In the genomic region with DNA sequence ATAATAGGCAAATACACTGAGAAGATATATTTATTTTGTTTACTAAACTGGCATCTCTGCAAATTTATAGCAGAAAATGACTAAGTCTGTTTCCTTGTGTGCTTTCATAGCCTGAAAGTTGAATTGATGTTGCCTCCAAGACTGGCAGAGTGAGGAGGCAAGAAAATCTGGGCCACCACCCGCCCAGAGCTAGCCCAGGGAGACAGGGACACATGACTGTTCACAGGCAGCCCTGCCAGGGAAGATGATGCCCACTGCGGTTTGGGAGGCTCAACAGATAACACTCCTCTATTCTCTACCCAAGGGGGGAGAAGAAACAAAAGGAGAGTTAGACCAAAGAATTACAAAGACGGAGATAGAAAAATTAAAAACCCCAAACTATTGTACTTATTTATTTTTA, we compare ENCODE assay signal across 34 cellular contexts. TPM values are rescaled to one million over a fixed set of nuclear protein-coding genes. Genes with fewer than 3 reads are reported as not detected.
"Had no signal": no experiment of that assay in that cellular context is flagged by ENCODE, and none has a peak within 500 bp of the region (broad histone marks: within the 10 kb centered on the region; RNA-seq: fewer than 3 reads in every experiment).

No MANE protein-coding gene starts in this region.

- H3K9me3 ChIP-seq: neutrophil, pancreas, psoas muscle, right lobe of liver, spleen, suprapubic skin, testis, tibial artery, transverse colon, upper lobe of left lung, vagina had no signal

- H3K27me3 ChIP-seq: neutrophil, pancreas, right lobe of liver, spleen, suprapubic skin, testis, tibial artery, transverse colon, upper lobe of left lung, vagina had no signal

- ATAC-seq: naive thymus-derived CD8-positive, alpha-beta T cell; natural killer cell treated with Interleukin-12 subunit alpha and Interleukin-12 subunit beta and Interleukin-15 and Interleukin-18, amount 100 ng/mL, for 72 hours; pancreas; psoas muscle; right cardiac atrium; right lobe of liver; stimulated activated memory B cell treated with anti-CD40 and anti-IgM and Interleukin-4, amounts not matched to agents 10 μg/mL and 1 μg/mL and 100 μg/mL, for 72 hours; stimulated activated naive CD8-positive, alpha-beta T cell treated with anti-CD3 and anti-CD28 coated beads, Interleukin-15, amount 100 ng/mL, for 72 hours; stimulated activated naive CD8-positive, alpha-beta T cell treated with anti-CD3 and anti-CD28 coated beads, Interleukin-15, Interleukin-2, amounts not matched to agents 100 U/mL and 50 U/mL, for 24 hours had no signal

- H3K36me3 ChIP-seq: neutrophil, pancreas, right lobe of liver, spleen, suprapubic skin, tibial artery, transverse colon, upper lobe of left lung, vagina had no signal

- H3K27ac ChIP-seq: neutrophil, pancreas, psoas muscle, right lobe of liver, skin epidermis, spleen, suprapubic skin, testis, tibial artery, transverse colon, upper lobe of left lung, vagina had no signal

- H3K36me3 Mint-ChIP-seq: naive B cell; naive thymus-derived CD8-positive, alpha-beta T cell; natural killer cell treated with Interleukin-12 subunit alpha and Interleukin-12 subunit beta and Interleukin-15 and Interleukin-18, amount 100 ng/mL, for 72 hours; stimulated activated memory B cell treated with anti-CD40 and anti-IgM and Interleukin-4, amounts not matched to agents 10 μg/mL and 1 μg/mL and 100 μg/mL, for 72 hours had no signal

- H3K27ac Mint-ChIP-seq: naive B cell; nephron progenitor cell; progenitor cell of endocrine pancreas; stimulated activated memory B cell treated with anti-CD40 and anti-IgM and Interleukin-4, amounts not matched to agents 10 μg/mL and 1 μg/mL and 100 μg/mL, for 72 hours; stimulated activated naive CD8-positive, alpha-beta T cell treated with anti-CD3 and anti-CD28 coated beads, Interleukin-15, amount 100 ng/mL, for 72 hours had no signal

- H3K9me3 Mint-ChIP-seq: naive B cell; naive thymus-derived CD8-positive, alpha-beta T cell; natural killer cell treated with Interleukin-12 subunit alpha and Interleukin-12 subunit beta and Interleukin-15 and Interleukin-18, amount 100 ng/mL, for 72 hours; nephron progenitor cell; neural crest cell; stimulated activated memory B cell treated with anti-CD40 and anti-IgM and Interleukin-4, amounts not matched to agents 10 μg/mL and 1 μg/mL and 100 μg/mL, for 72 hours; stimulated activated naive CD8-positive, alpha-beta T cell treated with anti-CD3 and anti-CD28 coated beads, Interleukin-15, amount 100 ng/mL, for 72 hours had no signal

- H3K27me3 Mint-ChIP-seq: stimulated activated naive CD8-positive, alpha-beta T cell treated with anti-CD3 and anti-CD28 coated beads, Interleukin-15, amount 100 ng/mL, for 72 hours had no signal

- H3K4me2 ChIP-seq: smooth muscle cell had no signal

- H3K4me3 ChIP-seq: pancreas, psoas muscle, right lobe of liver, skin epidermis, smooth muscle cell, spleen, suprapubic skin, testis, tibial artery, transverse colon, upper lobe of left lung, vagina had no signal

- DNase-seq: naive B cell; naive thymus-derived CD8-positive, alpha-beta T cell; nephron progenitor cell; nucleus accumbens; pancreas; psoas muscle; right cardiac atrium; right lobe of liver; spleen; stimulated activated CD4-positive, alpha-beta T cell treated with anti-CD3 and anti-CD28 coated beads, Interleukin-12 subunit alpha, Interleukin-12 subunit beta, amount 100 ng/mL, for 4 hours; stimulated activated CD4-positive, alpha-beta T cell treated with anti-CD3 and anti-CD28 coated beads, Interleukin-1b, Interleukin-23, amount 100 ng/mL, for 48 hours; stimulated activated CD4-positive, alpha-beta T cell treated with anti-CD3 and anti-CD28 coated beads, Interleukin-4, amount 100 ng/mL, for 1 hour; stimulated activated CD4-positive, alpha-beta T cell treated with anti-CD3 and anti-CD28 coated beads, Interleukin-4, amount 100 ng/mL, for 4 hours; stimulated activated CD8-positive, alpha-beta memory T cell treated with anti-CD3 and anti-CD28 coated beads, Interleukin-4, amount 100 ng/mL, for 48 hours; stimulated activated naive CD4-positive, alpha-beta T cell; stimulated activated naive CD8-positive, alpha-beta T cell treated with anti-CD3 and anti-CD28 coated beads, Interleukin-15, amount 100 ng/mL, for 72 hours; stimulated activated naive CD8-positive, alpha-beta T cell treated with anti-CD3 and anti-CD28 coated beads, Interleukin-15, Interleukin-2, amounts not matched to agents 100 U/mL and 50 U/mL, for 24 hours; testis; tibial artery; transverse colon; upper lobe of left lung had no signal

- H3K4me3 Mint-ChIP-seq: naive B cell; naive thymus-derived CD8-positive, alpha-beta T cell; natural killer cell treated with Interleukin-12 subunit alpha and Interleukin-12 subunit beta and Interleukin-15 and Interleukin-18, amount 100 ng/mL, for 72 hours; nephron progenitor cell; neural crest cell; stimulated activated memory B cell treated with anti-CD40 and anti-IgM and Interleukin-4, amounts not matched to agents 10 μg/mL and 1 μg/mL and 100 μg/mL, for 72 hours; stimulated activated naive CD8-positive, alpha-beta T cell treated with anti-CD3 and anti-CD28 coated beads, Interleukin-15, amount 100 ng/mL, for 72 hours had no signal

- H3K4me1 ChIP-seq: pancreas had no signal

RNA-seq across cellular contexts. Expression of gene OPTC, which starts 37.1 kb away (rescaled TPM):
- total RNA-seq: naive thymus-derived CD8-positive, alpha-beta T cell; natural killer cell treated with Interleukin-12 subunit alpha and Interleukin-12 subunit beta and Interleukin-15 and Interleukin-18, amount 100 ng/mL, for 72 hours; neural crest cell; omental fat pad; osteocyte; pancreas; progenitor cell of endocrine pancreas; psoas muscle; renal cortical epithelial cell; right cardiac atrium; right lobe of liver; smooth muscle cell; spleen; suprapubic skin; transverse colon; upper lobe of left lung; urinary bladder; vagina had no signal
- polyA plus RNA-seq: naive thymus-derived CD8-positive, alpha-beta T cell; pancreas; psoas muscle; right cardiac atrium; spleen had no signal

RNA-seq across cellular contexts. Expression of gene PRELP, which starts 55.5 kb away (rescaled TPM):
- total RNA-seq: naive thymus-derived CD8-positive, alpha-beta T cell; natural killer cell treated with Interleukin-12 subunit alpha and Interleukin-12 subunit beta and Interleukin-15 and Interleukin-18, amount 100 ng/mL, for 72 hours had no signal
- polyA plus RNA-seq: naive thymus-derived CD8-positive, alpha-beta T cell had no signal
